In the genomic region with DNA sequence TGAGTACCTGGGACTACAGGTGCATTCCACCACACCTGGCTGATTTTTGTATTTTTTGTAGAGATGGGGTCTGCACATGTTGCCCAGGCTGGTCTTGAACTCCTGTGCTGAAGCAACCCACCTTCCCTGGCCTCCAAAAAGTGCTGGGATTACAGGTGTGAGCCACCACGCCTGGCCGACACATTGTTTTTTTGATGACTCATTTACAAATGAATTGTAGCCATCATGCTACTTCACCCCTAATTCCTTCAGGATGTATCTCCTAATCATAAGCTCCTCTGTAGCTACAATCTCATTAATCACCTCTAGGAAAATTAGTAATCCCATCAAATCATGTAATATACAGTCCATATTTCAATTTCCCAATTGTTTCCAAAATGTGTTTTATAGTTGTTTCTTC, we compare ENCODE assay signal across 20 cellular contexts. TPM values are rescaled to one million over a fixed set of nuclear protein-coding genes. Genes with fewer than 3 reads are reported as not detected.
A peak's percentile ranks its signal among the peaks of the same experiment; 100 is the strongest.
DNase-seq lines count a peak whose midpoint lies in the region; ATAC-seq, FAIRE-seq and TF ChIP-seq lines count a peak whose summit lies in the region.
"Had no signal": no experiment of that assay in that cellular context is flagged by ENCODE, and none has a peak within 500 bp of the region (broad histone marks: within the 10 kb centered on the region; RNA-seq: fewer than 3 reads in every experiment).

No MANE protein-coding gene starts in this region.

- H3K9me3 Mint-ChIP-seq in activated T-cell treated with anti-CD3 and anti-CD28 coated beads, Interleukin-2, amount 50 U/mL, for 72 hours, result no peaks in the 10 kb centered on the region
- no peaks in the 10 kb centered on the region for H3K9me3 Mint-ChIP-seq in IgD-negative memory B cell
- no peaks in the 10 kb centered on the region for H3K9me3 Mint-ChIP-seq in stimulated activated naive B cell treated with anti-CD40 and anti-IgM and Interleukin-4, amounts not matched to agents 10 μg/mL and 1 μg/mL and 100 μg/mL, for 72 hours

- intact Hi-C loops in K562 (cut with micrococcal nuclease), result loop anchor here (5.0 to 10.0 kb wide), 3 partner anchors 168 to 316 kb away; a partner anchor contains a TSS
- intact Hi-C loops in head of caudate nucleus (cut with DNase I), result loop anchor here (5.0 kb wide), 1 partner anchor 38 kb away; no protein-coding TSS in a partner anchor

- no peak overlapping the region for H3K9ac ChIP-seq in K562 (ENCODE audit: insufficient read depth in 1 of 2, low read depth in 2 of 2, low read length in 2 of 2)
- H3K9ac ChIP-seq: SK-N-SH had no signal

- no peaks in the 10 kb centered on the region for H3K9me3 ChIP-seq in K562 (replicated peaks; ENCODE audit: control insufficient read depth, insufficient read depth, low read depth, low read length)
- H3K9me3 ChIP-seq: SK-N-SH had no signal

- TF ChIP-seq POLR2A in K562 (conservative IDR thresholded peaks at IDR 0.05), result no peak

- H3K27ac ChIP-seq in K562 (ENCODE audit: extremely low read depth, low read depth, low read length), result no peak overlapping the region
- H3K27ac ChIP-seq: C4-2B, HL-60 had no signal

- no peaks in the 10 kb centered on the region for H3K79me2 ChIP-seq in K562 (ENCODE audit: control insufficient read depth, insufficient read depth, low read length)

- H3K36me3 Mint-ChIP-seq in activated T-cell treated with anti-CD3 and anti-CD28 coated beads, Interleukin-2, amount 50 U/mL, for 72 hours (ENCODE audit: insufficient read depth in 2 of 2), result peaks cover 6 to 12% of the 10 kb centered on the region in 2 donors
- peaks cover 4% of the 10 kb centered on the region for H3K36me3 Mint-ChIP-seq in IgD-negative memory B cell
- H3K36me3 Mint-ChIP-seq in stimulated activated naive B cell treated with anti-CD40 and anti-IgM and Interleukin-4, amounts not matched to agents 10 μg/mL and 1 μg/mL and 100 μg/mL, for 72 hours, result peaks cover 27 to 31% of the 10 kb centered on the region in 2 donors

- BruUV-seq in K562 (replicated peaks; lab: Mats Ljungman, UMichigan), result no TSS peak

- no peak for DNase-seq in activated T-cell treated with anti-CD3 and anti-CD28 coated beads, Interleukin-2, amount 50 U/mL, for 72 hours
- no peak for DNase-seq in activated T-cell treated with anti-CD3 and anti-CD28 coated beads, Interleukin-2, amount 50 U/mL, for 48 hours
- no peak for DNase-seq in K562 (ENCODE audit: extremely low read depth in 1 of 4, low spot score in 3 of 4)
- no peak for DNase-seq in stimulated activated naive B cell treated with anti-CD40 and anti-IgM and Interleukin-4, amounts not matched to agents 10 μg/mL and 1 μg/mL and 100 μg/mL, for 72 hours
- no peak for DNase-seq in head of caudate nucleus
- no peak for DNase-seq in T-helper 9 cell
- DNase-seq: COR-L47, DMS53, H7, NCI-H1417 treated with DMSO at 0.1 percent for 48 hours, NCI-H2029, NCI-H2171, NCI-H446 treated with DMSO at 0.1 percent for 48 hours, NCI-H774, SHP77, SK-N-SH had no signal

- TF ChIP-seq RAD21 in K562 (CRISPR knock-in tag; conservative IDR thresholded peaks at IDR 0.05 in 1 of 2, IDR thresholded peaks at IDR 0.05 in 1 of 2), result no peak

- no peaks in the 10 kb centered on the region for H3K9me1 ChIP-seq in K562 (ENCODE audit: control insufficient read depth, insufficient read depth, low read length)

- FAIRE-seq in K562 (lab: Jason Lieb, UNC), result no peak

- peaks cover 14% of the 10 kb centered on the region for H3K4me1 Mint-ChIP-seq in activated T-cell treated with anti-CD3 and anti-CD28 coated beads, Interleukin-2, amount 50 U/mL, for 72 hours (ENCODE audit: low read depth)
- peaks cover 7 to 12% (median 12%) of the 10 kb centered on the region in 3 donors for H3K4me1 Mint-ChIP-seq in IgD-negative memory B cell
- H3K4me1 Mint-ChIP-seq in stimulated activated naive B cell treated with anti-CD40 and anti-IgM and Interleukin-4, amounts not matched to agents 10 μg/mL and 1 μg/mL and 100 μg/mL, for 72 hours, result peaks cover 13 to 20% of the 10 kb centered on the region in 2 donors

- no peak for TF ChIP-seq EP300 in K562 (IDR thresholded peaks at IDR 0.05; ENCODE audit: low read length)

- POLR2A ChIA-PET in K562 (lab: Yijun Ruan, JAX), result interaction anchor here (0.7 kb wide), 1 partner anchor 61 kb away, joined by 3 read pairs; no protein-coding TSS in a partner anchor

- CTCF ChIA-PET in K562 (lab: Yijun Ruan, JAX; ENCODE audit: low intra/inter-chr PET ratio), result no interaction called here

- H3K27ac Mint-ChIP-seq in activated T-cell treated with anti-CD3 and anti-CD28 coated beads, Interleukin-2, amount 50 U/mL, for 72 hours, result peak overlapping the region; percentile 82
- H3K27ac Mint-ChIP-seq in IgD-negative memory B cell, result peak overlapping the region; percentile 91 to 93 (median 93)
- peak overlapping the region; percentile 77 for H3K27ac Mint-ChIP-seq in stimulated activated naive B cell treated with anti-CD40 and anti-IgM and Interleukin-4, amounts not matched to agents 10 μg/mL and 1 μg/mL and 100 μg/mL, for 72 hours

- H3K27me3 Mint-ChIP-seq in activated T-cell treated with anti-CD3 and anti-CD28 coated beads, Interleukin-2, amount 50 U/mL, for 72 hours (ENCODE audit: low read depth), result no peaks in the 10 kb centered on the region
- H3K27me3 Mint-ChIP-seq in IgD-negative memory B cell, result no peaks in the 10 kb centered on the region
- no peaks in the 10 kb centered on the region for H3K27me3 Mint-ChIP-seq in stimulated activated naive B cell treated with anti-CD40 and anti-IgM and Interleukin-4, amounts not matched to agents 10 μg/mL and 1 μg/mL and 100 μg/mL, for 72 hours

- no peaks in the 10 kb centered on the region for H3K27me3 ChIP-seq in K562 (ENCODE audit: control insufficient read depth in 2 of 2, insufficient read depth in 2 of 2, low read length in 2 of 2)

- no peaks in the 10 kb centered on the region for H3K36me3 ChIP-seq in K562 (ENCODE audit: control insufficient read depth, insufficient read depth, low read length)

- H3K4me3 ChIP-seq in K562, result no peak overlapping the region

- WGBS in K562 (ENCODE audit: insufficient coverage, low coverage, missing lambda C conversion rate), result 49% methylated on average over 2 of the region's 2 CpGs

- no peaks in the 10 kb centered on the region for H4K20me1 ChIP-seq in K562 (replicated peaks; ENCODE audit: control insufficient read depth, insufficient read depth, low read length)

- H3K4me1 ChIP-seq in K562 (replicated peaks in 1 of 2; ENCODE audit: control insufficient read depth in 2 of 2, insufficient read depth in 2 of 2, low read length in 2 of 2), result peaks cover 0 to 5% of the 10 kb centered on the region in 2 experiments; a peak in 2 of 5 replicates

- no peak overlapping the region for H2AFZ ChIP-seq in K562 (ENCODE audit: low read depth, low read length)

- in situ Hi-C loops in K562 (cut with MboI), result no loop called here

- TF ChIP-seq CTCF in K562 (IDR thresholded peaks at IDR 0.05 in 2 of 3, conservative IDR thresholded peaks at IDR 0.05 in 1 of 3; ENCODE audit: insufficient read depth in 2 of 3, low read depth in 1 of 3, low read length in 3 of 3), result no peak

- no peak for ATAC-seq in activated T-cell treated with anti-CD3 and anti-CD28 coated beads, Interleukin-2, amount 50 U/mL, for 72 hours (replicated peaks in 1 of 2)
- ATAC-seq in K562, result no peak
- ATAC-seq in stimulated activated naive B cell treated with anti-CD40 and anti-IgM and Interleukin-4, amounts not matched to agents 10 μg/mL and 1 μg/mL and 100 μg/mL, for 72 hours (replicated peaks), result no peak
- ATAC-seq in HG03095 (IDR thresholded peaks at IDR 0.05; ENCODE audit: unreplicated experiment), result no peak

- no peak overlapping the region for H3K4me3 Mint-ChIP-seq in activated T-cell treated with anti-CD3 and anti-CD28 coated beads, Interleukin-2, amount 50 U/mL, for 72 hours
- peak overlapping the region in 1 of 4 donors; percentile 19 for H3K4me3 Mint-ChIP-seq in IgD-negative memory B cell
- H3K4me3 Mint-ChIP-seq in stimulated activated naive B cell treated with anti-CD40 and anti-IgM and Interleukin-4, amounts not matched to agents 10 μg/mL and 1 μg/mL and 100 μg/mL, for 72 hours, result no peak overlapping the region

- H3K4me2 ChIP-seq in K562 (ENCODE audit: insufficient read depth, low read length), result no peak overlapping the region
- H3K4me2 ChIP-seq: SK-N-SH had no signal

RNA-seq across cellular contexts. Expression of a gene that starts 17.9 kb away (rescaled TPM):
- 100 to 1,000 TPM; 142 to 145 TPM for total RNA-seq in activated T-cell treated with anti-CD3 and anti-CD28 coated beads, Interleukin-2, amount 50 U/mL, for 72 hours
- 89.8 TPM for polyA plus RNA-seq in IgD-negative memory B cell
- total RNA-seq in K562 (2011; cell fraction: chromatin; rRNA removed; ENCODE audit: low replicate concordance), result 1.5 TPM in 1 of 2 replicates, not detected in the other
- total RNA-seq in K562 (2011; cell fraction: nucleolus; rRNA removed), result 0.67 and 0.92 TPM in 2 replicates
- total RNA-seq in K562 (2011; cell fraction: nucleoplasm; rRNA removed), result 0.88 and 1.2 TPM in 2 replicates
- 0.24 and 0.95 TPM in 2 replicates for total RNA-seq in K562 (2014; rRNA removed)
- 0.15 and 0.29 TPM in 2 replicates for total RNA-seq in K562 (2014; rRNA removed; fragmentation: Illumina TruSeq; extraction: Trizol)
- 0.08 and 0.18 TPM in 2 replicates for total RNA-seq in K562 (2015; rRNA removed; fragmentation: Illumina TruSeq; extraction: Trizol)
- 0.89 and 1.1 TPM in 2 replicates for total RNA-seq in K562 (2021)
- 0.24 and 0.35 TPM in 2 replicates for polyA plus RNA-seq in K562 (2011; rRNA removed)
- 0.25 and 1.1 TPM in 2 replicates for polyA plus RNA-seq in K562 (2011; cell fraction: cytosol; rRNA removed)
- 0.41 and 0.68 TPM in 2 replicates for polyA plus RNA-seq in K562 (2011; cell fraction: nucleus; rRNA removed)
- polyA plus RNA-seq in K562 (2012), result 1.1 and 3.7 TPM in 2 replicates
- polyA plus RNA-seq in K562 (2014; fragmentation: Illumina TruSeq; extraction: Trizol), result 0.17 and 0.28 TPM in 2 replicates
- polyA plus RNA-seq in K562 (2014; fragmentation: Nextera tagmentation; extraction: Ambion mirVana), result not detected
- polyA plus RNA-seq in K562 (2014; rRNA removed), result 1.1 and 2.1 TPM in 2 replicates
- polyA minus RNA-seq in K562 (2011; rRNA and poly(A)+ RNA removed), result 0.24 and 0.35 TPM in 2 replicates
- 0.57 and 1.4 TPM in 2 replicates for polyA minus RNA-seq in K562 (2011; cell fraction: cytosol; rRNA and poly(A)+ RNA removed)
- 0.11 and 0.54 TPM in 2 replicates for polyA minus RNA-seq in K562 (2011; cell fraction: nucleus; rRNA and poly(A)+ RNA removed)

RNA-seq across cellular contexts. Expression of a gene that starts 19.7 kb away (rescaled TPM):
- 100 to 1,000 TPM; 110 to 138 TPM for total RNA-seq in activated T-cell treated with anti-CD3 and anti-CD28 coated beads, Interleukin-2, amount 50 U/mL, for 72 hours
- polyA plus RNA-seq in IgD-negative memory B cell, result 27.0 TPM
- total RNA-seq in K562 (2011; cell fraction: chromatin; rRNA removed; ENCODE audit: low replicate concordance), result 297 and 460 TPM in 2 replicates
- total RNA-seq in K562 (2011; cell fraction: nucleolus; rRNA removed), result 224 and 226 TPM in 2 replicates
- 233 and 263 TPM in 2 replicates for total RNA-seq in K562 (2011; cell fraction: nucleoplasm; rRNA removed)
- total RNA-seq in K562 (2014; rRNA removed), result 56.7 and 74.5 TPM in 2 replicates
- total RNA-seq in K562 (2014; rRNA removed; fragmentation: Illumina TruSeq; extraction: Trizol), result 31.1 and 34.6 TPM in 2 replicates
- 46.4 and 46.7 TPM in 2 replicates for total RNA-seq in K562 (2015; rRNA removed; fragmentation: Illumina TruSeq; extraction: Trizol)
- 81.6 and 86.3 TPM in 2 replicates for total RNA-seq in K562 (2021)
- 34.4 and 55.3 TPM in 2 replicates for polyA plus RNA-seq in K562 (2011; rRNA removed)
- 18.3 and 19.8 TPM in 2 replicates for polyA plus RNA-seq in K562 (2011; cell fraction: cytosol; rRNA removed)
- polyA plus RNA-seq in K562 (2011; cell fraction: nucleus; rRNA removed), result 277 and 310 TPM in 2 replicates
- 71.3 and 94.7 TPM in 2 replicates for polyA plus RNA-seq in K562 (2012)
- polyA plus RNA-seq in K562 (2014; fragmentation: Illumina TruSeq; extraction: Trizol), result 44.0 and 45.2 TPM in 2 replicates
- 1 to 10 TPM in 1 of 2 experiments, under 1 TPM in 1; 0.94 to 1.2 TPM for polyA plus RNA-seq in K562 (2014; fragmentation: Nextera tagmentation; extraction: Ambion mirVana)
- 72.2 and 80.0 TPM in 2 replicates for polyA plus RNA-seq in K562 (2014; rRNA removed)
- 25.8 and 29.7 TPM in 2 replicates for polyA minus RNA-seq in K562 (2011; rRNA and poly(A)+ RNA removed)
- 18.8 and 19.3 TPM in 2 replicates for polyA minus RNA-seq in K562 (2011; cell fraction: cytosol; rRNA and poly(A)+ RNA removed)
- polyA minus RNA-seq in K562 (2011; cell fraction: nucleus; rRNA and poly(A)+ RNA removed), result 39.9 and 51.1 TPM in 2 replicates

RNA-seq across cellular contexts. Expression of a gene that starts 57.1 kb away (rescaled TPM):
- total RNA-seq in activated T-cell treated with anti-CD3 and anti-CD28 coated beads, Interleukin-2, amount 50 U/mL, for 72 hours, result 1 to 10 TPM; 5.1 to 5.2 TPM
- polyA plus RNA-seq in IgD-negative memory B cell (74.4 TPM), K562 (2011; rRNA removed) (0.13 and 0.28 TPM in 2 replicates), K562 (2014; fragmentation: Illumina TruSeq; extraction: Trizol) (0.39 and 2.0 TPM in 2 replicates), K562 (2014; fragmentation: Nextera tagmentation; extraction: Ambion mirVana) (under 1 TPM in 1 of 2 experiments, not detected in 1; 0.03 TPM), K562 (2014; rRNA removed) (2.0 and 2.4 TPM in 2 replicates)
- total RNA-seq in K562 (2011; cell fraction: chromatin; rRNA removed; ENCODE audit: low replicate concordance), result 0.25 and 1.9 TPM in 2 replicates
- 2.4 and 3.5 TPM in 2 replicates for total RNA-seq in K562 (2011; cell fraction: nucleolus; rRNA removed)
- 0.92 and 1.3 TPM in 2 replicates for total RNA-seq in K562 (2011; cell fraction: nucleoplasm; rRNA removed)
- total RNA-seq in K562 (2014; rRNA removed) (1.5 and 2.7 TPM in 2 replicates), K562 (2014; rRNA removed; fragmentation: Illumina TruSeq; extraction: Trizol) (0.07 TPM in 1 of 2 replicates, not detected in the other), K562 (2015; rRNA removed; fragmentation: Illumina TruSeq; extraction: Trizol) (0.54 and 0.72 TPM in 2 replicates), K562 (2021) (8.8 and 10.3 TPM in 2 replicates)
- 0.24 and 1.1 TPM in 2 replicates for polyA plus RNA-seq in K562 (2011; cell fraction: cytosol; rRNA removed)
- 0.52 and 1.4 TPM in 2 replicates for polyA plus RNA-seq in K562 (2011; cell fraction: nucleus; rRNA removed)
- polyA plus RNA-seq in K562 (2012), result 3.2 and 3.6 TPM in 2 replicates
- 0.11 and 0.21 TPM in 2 replicates for polyA minus RNA-seq in K562 (2011; rRNA and poly(A)+ RNA removed)
- 2.0 and 3.5 TPM in 2 replicates for polyA minus RNA-seq in K562 (2011; cell fraction: cytosol; rRNA and poly(A)+ RNA removed)
- polyA minus RNA-seq in K562 (2011; cell fraction: nucleus; rRNA and poly(A)+ RNA removed), result 0.94 and 1.00 TPM in 2 replicates

RNA-seq across cellular contexts. Expression of a gene that starts 59.9 kb away (rescaled TPM):
- total RNA-seq in activated T-cell treated with anti-CD3 and anti-CD28 coated beads, Interleukin-2, amount 50 U/mL, for 72 hours, result 10 to 100 TPM; 26.4 to 28.1 TPM
- polyA plus RNA-seq in IgD-negative memory B cell (115 TPM), K562 (2011; rRNA removed) (23.1 and 32.5 TPM in 2 replicates), K562 (2014; fragmentation: Illumina TruSeq; extraction: Trizol) (32.6 and 50.6 TPM in 2 replicates), K562 (2014; fragmentation: Nextera tagmentation; extraction: Ambion mirVana) (100 to 1,000 TPM in 1 of 2 experiments, 10 to 100 TPM in 1; 84.9 to 124 TPM), K562 (2014; rRNA removed) (49.6 and 57.5 TPM in 2 replicates)
- total RNA-seq in K562 (2011; cell fraction: chromatin; rRNA removed; ENCODE audit: low replicate concordance), result 22.7 and 62.8 TPM in 2 replicates
- total RNA-seq in K562 (2011; cell fraction: nucleolus; rRNA removed), result 37.2 and 43.2 TPM in 2 replicates
- total RNA-seq in K562 (2011; cell fraction: nucleoplasm; rRNA removed), result 26.5 and 32.7 TPM in 2 replicates
- total RNA-seq in K562 (2014; rRNA removed) (54.9 and 62.7 TPM in 2 replicates), K562 (2014; rRNA removed; fragmentation: Illumina TruSeq; extraction: Trizol) (31.3 and 33.0 TPM in 2 replicates), K562 (2015; rRNA removed; fragmentation: Illumina TruSeq; extraction: Trizol) (39.5 and 42.3 TPM in 2 replicates), K562 (2021) (60.7 and 62.6 TPM in 2 replicates)
- polyA plus RNA-seq in K562 (2011; cell fraction: cytosol; rRNA removed), result 41.8 and 86.0 TPM in 2 replicates
- polyA plus RNA-seq in K562 (2011; cell fraction: nucleus; rRNA removed), result 34.9 and 43.7 TPM in 2 replicates
- 41.3 and 54.9 TPM in 2 replicates for polyA plus RNA-seq in K562 (2012)
- polyA minus RNA-seq in K562 (2011; rRNA and poly(A)+ RNA removed), result 5.7 and 7.6 TPM in 2 replicates
- 17.8 and 23.9 TPM in 2 replicates for polyA minus RNA-seq in K562 (2011; cell fraction: cytosol; rRNA and poly(A)+ RNA removed)
- 7.9 and 11.3 TPM in 2 replicates for polyA minus RNA-seq in K562 (2011; cell fraction: nucleus; rRNA and poly(A)+ RNA removed)

Comparison
In these comparisons a context has a peak if more than half of its experiments do, and no peak if none do; other contexts are left out.
1. RNA of a gene that starts 17.9 kb away (total RNA-seq): 142 to 145 TPM in activated T-cell treated with anti-CD3 and anti-CD28 coated beads, Interleukin-2, amount 50 U/mL, for 72 hours; 0.08 to 1.5 TPM in K562; every median in the first group is over 10 times any median in the second.
2. Peak in every context shown above with its lines, with median percentiles within 50 percentile points of each other: H3K27ac Mint-ChIP-seq.